ENCODE assay signal across 1 cellular context in genomic region chr17:72432143-72432604, GRCh38.
TF ChIP-seq lines count a peak whose summit lies in the region.

No MANE protein-coding gene starts in this region.

TF ChIP-seq in HEK293, 187 proteins besides CTCF, POLR2A, EP300 and RAD21 (continued from another document and continues in another):
- no peak for TF ChIP-seq ZSCAN16 (tag by site-specific recombination; IDR thresholded peaks at IDR 0.05)
- no peak for TF ChIP-seq ZNF692 (tag by site-specific recombination; IDR thresholded peaks at IDR 0.05)
- TF ChIP-seq ZNF169 (tag by site-specific recombination; IDR thresholded peaks at IDR 0.05): no peak
- no peak for TF ChIP-seq REPIN1 (tag by site-specific recombination; IDR thresholded peaks at IDR 0.05; ENCODE audit: low read depth)
- no peak for TF ChIP-seq PRDM1 (tag by site-specific recombination; IDR thresholded peaks at IDR 0.05)
- TF ChIP-seq ZNF791 (tag by site-specific recombination; IDR thresholded peaks at IDR 0.05): no peak
- no peak for TF ChIP-seq RBAK (tag by site-specific recombination; IDR thresholded peaks at IDR 0.05)
- no peak for TF ChIP-seq BCL11A (tag by site-specific recombination; IDR thresholded peaks at IDR 0.05; ENCODE audit: low read depth)
- TF ChIP-seq ZNF654 (tag by site-specific recombination; IDR thresholded peaks at IDR 0.05; ENCODE audit: low read depth): no peak
- no peak for TF ChIP-seq SCRT2 (tag by site-specific recombination; IDR thresholded peaks at IDR 0.05)
- no peak for TF ChIP-seq ZNF10 (tag by site-specific recombination; IDR thresholded peaks at IDR 0.05)
- TF ChIP-seq ZNF433 (tag by site-specific recombination; IDR thresholded peaks at IDR 0.05; ENCODE audit: low read depth): no peak
- TF ChIP-seq OSR2 (tag by site-specific recombination; IDR thresholded peaks at IDR 0.05): peak; percentile 66; the same call in 1 of the 2 replicates
- no peak for TF ChIP-seq ZNF639 (tag by site-specific recombination; IDR thresholded peaks at IDR 0.05)
- TF ChIP-seq ZSCAN30 (tag by site-specific recombination; IDR thresholded peaks at IDR 0.05): no peak; the same call in 1 of the 2 replicates
- no peak for TF ChIP-seq ZNF585B (tag by site-specific recombination; IDR thresholded peaks at IDR 0.05)
- TF ChIP-seq FEZF1 (tag by site-specific recombination; IDR thresholded peaks at IDR 0.05): peak; percentile 69
- no peak for TF ChIP-seq ZNF596 (tag by site-specific recombination; IDR thresholded peaks at IDR 0.05)
- no peak for TF ChIP-seq ZNF157 (tag by site-specific recombination; IDR thresholded peaks at IDR 0.05)
- no peak for TF ChIP-seq ZNF621 (tag by site-specific recombination; IDR thresholded peaks at IDR 0.05)
- peak; percentile 68 for TF ChIP-seq PRDM4 (tag by site-specific recombination; IDR thresholded peaks at IDR 0.05)
- no peak for TF ChIP-seq ZNF610 (tag by site-specific recombination; IDR thresholded peaks at IDR 0.05; ENCODE audit: borderline replicate concordance)
- peak; percentile 74 for TF ChIP-seq PRDM6 (tag by site-specific recombination; IDR thresholded peaks at IDR 0.05)
- TF ChIP-seq ATF2 (tag by site-specific recombination; IDR thresholded peaks at IDR 0.05; ENCODE audit: low read depth): no peak
- TF ChIP-seq ZNF777 (tag by site-specific recombination; IDR thresholded peaks at IDR 0.05; ENCODE audit: borderline replicate concordance): no peak
- TF ChIP-seq ZXDB (tag by site-specific recombination; IDR thresholded peaks at IDR 0.05): 0 out of 2 replicates have a peak, but pooled peaks have one; percentile 33
- peak; percentile 75 for TF ChIP-seq ZBTB20 (tag by site-specific recombination; IDR thresholded peaks at IDR 0.05)
- TF ChIP-seq ZNF37A (tag by site-specific recombination; IDR thresholded peaks at IDR 0.05): no peak
- no peak for TF ChIP-seq ZNF16 (tag by site-specific recombination; IDR thresholded peaks at IDR 0.05; ENCODE audit: low read depth)
- 0 out of 2 replicates have a peak, but pooled peaks have one; percentile 25 for TF ChIP-seq GFI1B (tag by site-specific recombination; IDR thresholded peaks at IDR 0.05)
- no peak for TF ChIP-seq ZNF23 (tag by site-specific recombination; IDR thresholded peaks at IDR 0.05; ENCODE audit: borderline replicate concordance)
- no peak for TF ChIP-seq BCL6B (tag by site-specific recombination; IDR thresholded peaks at IDR 0.05)
- no peak for TF ChIP-seq ZFP41 (tag by site-specific recombination; IDR thresholded peaks at IDR 0.05; ENCODE audit: borderline replicate concordance)
- TF ChIP-seq ZBTB44 (tag by site-specific recombination; IDR thresholded peaks at IDR 0.05): peak; percentile 69; the same call in 1 of the 2 replicates
- TF ChIP-seq HOXA7 (CRISPR knock-in tag; IDR thresholded peaks at IDR 0.05; ENCODE audit: borderline replicate concordance): no peak
- TF ChIP-seq ZNF701 (tag by site-specific recombination; IDR thresholded peaks at IDR 0.05): no peak
- no peak for TF ChIP-seq ZNF580 (tag by site-specific recombination; IDR thresholded peaks at IDR 0.05)
- no peak for TF ChIP-seq ZNF521 (tag by site-specific recombination; IDR thresholded peaks at IDR 0.05)
- peak; percentile 72 for TF ChIP-seq SP7 (tag by site-specific recombination; IDR thresholded peaks at IDR 0.05)
- no peak for TF ChIP-seq ZNF561 (tag by site-specific recombination; IDR thresholded peaks at IDR 0.05; ENCODE audit: borderline replicate concordance)
- TF ChIP-seq ZNF704 (tag by site-specific recombination; IDR thresholded peaks at IDR 0.05): no peak
- TF ChIP-seq ZNF354C (tag by site-specific recombination; IDR thresholded peaks at IDR 0.05; ENCODE audit: borderline replicate concordance, low read depth): no peak
- TF ChIP-seq ZNF341 (tag by site-specific recombination; IDR thresholded peaks at IDR 0.05; ENCODE audit: low read depth): peak; percentile 84
- TF ChIP-seq ZEB2 (tag by site-specific recombination; IDR thresholded peaks at IDR 0.05): no peak
- peak; percentile 51; the same call in 1 of the 2 replicates for TF ChIP-seq EGR2 (tag by site-specific recombination; IDR thresholded peaks at IDR 0.05; ENCODE audit: low read depth)
- TF ChIP-seq ZNF114 (tag by site-specific recombination; IDR thresholded peaks at IDR 0.05): no peak
- no peak for TF ChIP-seq ZFP37 (tag by site-specific recombination; IDR thresholded peaks at IDR 0.05)
- no peak for TF ChIP-seq ZNF311 (tag by site-specific recombination; IDR thresholded peaks at IDR 0.05; ENCODE audit: borderline replicate concordance)
- peak; percentile 90 for TF ChIP-seq KLF17 (tag by site-specific recombination; IDR thresholded peaks at IDR 0.05)
- no peak for TF ChIP-seq MYNN (tag by site-specific recombination; IDR thresholded peaks at IDR 0.05; ENCODE audit: borderline replicate concordance)
- no peak for TF ChIP-seq ZNF548 (tag by site-specific recombination; IDR thresholded peaks at IDR 0.05)
- no peak for TF ChIP-seq ZNF76 (tag by site-specific recombination; IDR thresholded peaks at IDR 0.05; ENCODE audit: borderline replicate concordance, low read depth)
- peak; percentile 44; the same call in 1 of the 2 replicates for TF ChIP-seq IKZF3 (tag by site-specific recombination; IDR thresholded peaks at IDR 0.05)
- peak; percentile 59; the same call in 1 of the 2 replicates for TF ChIP-seq TCF7L2 (IDR thresholded peaks at IDR 0.05; ENCODE audit: borderline replicate concordance, low read depth, low read length)
- TF ChIP-seq ZNF785 (tag by site-specific recombination; IDR thresholded peaks at IDR 0.05): no peak
- TF ChIP-seq ZNF843 (tag by site-specific recombination; IDR thresholded peaks at IDR 0.05): 0 out of 2 replicates have a peak, but pooled peaks have one; percentile 61
- no peak for TF ChIP-seq ZNF175 (tag by site-specific recombination; IDR thresholded peaks at IDR 0.05)
